Comparison of ENCODE assay signal across 8 cellular contexts in genomic region chr9:93682155-93682968, GRCh38.
DNase-seq lines count a peak whose midpoint lies in the region; ATAC-seq and TF ChIP-seq lines count a peak whose summit lies in the region.

No MANE protein-coding gene starts in this region.

- DNase-seq in AG09319 (ENCODE audit: extremely low read depth, low read depth) (peak; percentile 22), GM19240 (ENCODE audit: insufficient read length, low spot score) (peak; percentile 68), NCI-H2171 treated with DMSO at 0.1 percent for 48 hours (lab: John Stamatoyannopoulos, UW) (peak; percentile 56), medulla oblongata (ENCODE audit: extremely low spot score) (peak; percentile 44)
- peak; percentile 57 for DNase-seq in activated CD4-positive, alpha-beta T cell treated with anti-CD3 and anti-CD28 coated beads, Interleukin-2, amount 50 U/mL, for 1 hour
- DNase-seq in effector CD4-positive, alpha-beta T cell = peak; percentile 40
- peak; percentile 49 for DNase-seq in stimulated activated CD8-positive, alpha-beta memory T cell treated with anti-CD3 and anti-CD28 coated beads, Interleukin-4, amount 100 ng/mL, for 24 hours (ENCODE audit: low read depth)

- ATAC-seq in HG02970 (IDR thresholded peaks at IDR 0.05; ENCODE audit: low FRiP score, unreplicated experiment) = no peak

- TF ChIP-seq CTCF in AG09319 (IDR thresholded peaks at IDR 0.05; ENCODE audit: low read depth, low read length) = peak; percentile 87
